Comparison of ENCODE assay signal across 12 cellular contexts in the genomic region with DNA sequence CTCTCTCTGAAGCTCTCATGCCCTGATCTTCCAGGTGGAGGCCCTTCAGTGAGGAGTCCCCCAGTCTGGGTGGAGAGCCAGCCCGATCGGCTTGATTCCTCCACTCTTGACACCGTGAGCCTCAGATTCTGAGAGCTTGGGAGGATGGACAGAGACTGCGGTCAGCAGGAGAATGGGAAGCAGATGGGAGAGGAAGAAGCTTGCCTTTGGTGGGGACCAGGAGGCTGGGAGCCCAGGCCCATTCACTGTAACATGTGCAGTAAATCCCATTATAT.
"Had no signal": no experiment of that assay in that cellular context is flagged by ENCODE, and none has a peak within 500 bp of the region (broad histone marks: within the 10 kb centered on the region; RNA-seq: fewer than 3 reads in every experiment).

No MANE protein-coding gene starts in this region.

- H3K9me3 Mint-ChIP-seq: stimulated activated naive CD8-positive, alpha-beta T cell treated with anti-CD3 and anti-CD28 coated beads, Interleukin-15, Interleukin-2, amounts not matched to agents 100 ng/mL and 50 ng/mL, for 24 hours had no signal

- H3K4me3 Mint-ChIP-seq: stimulated activated naive CD8-positive, alpha-beta T cell treated with anti-CD3 and anti-CD28 coated beads, Interleukin-15, Interleukin-2, amounts not matched to agents 100 ng/mL and 50 ng/mL, for 24 hours had no signal

- H3K27me3 ChIP-seq: cardiac muscle cell, testis had no signal

- H3K4me3 ChIP-seq: cardiac muscle cell, heart left ventricle, psoas muscle, testis, upper lobe of right lung had no signal

- ATAC-seq: foreskin keratinocyte, heart left ventricle, psoas muscle, upper lobe of right lung had no signal

- H3K4me1 ChIP-seq: foreskin keratinocyte, psoas muscle, testis, upper lobe of right lung had no signal

- FAIRE-seq: endothelial cell of umbilical vein, keratinocyte had no signal

- H3K27ac Mint-ChIP-seq: stimulated activated naive CD8-positive, alpha-beta T cell treated with anti-CD3 and anti-CD28 coated beads, Interleukin-15, Interleukin-2, amounts not matched to agents 100 ng/mL and 50 ng/mL, for 24 hours had no signal

- H3K27ac ChIP-seq: cardiac muscle cell, foreskin keratinocyte, heart left ventricle, psoas muscle, testis, upper lobe of right lung had no signal

- H3K36me3 ChIP-seq: cardiac muscle cell, heart left ventricle, upper lobe of right lung had no signal

- DNase-seq: activated naive CD4-positive, alpha-beta T cell; foreskin keratinocyte; heart left ventricle; stimulated activated CD4-positive, alpha-beta T cell treated with anti-CD3 and anti-CD28 coated beads, Interleukin-2, amount 100 ng/mL, for 48 hours; T-helper 2 cell; upper lobe of right lung had no signal

- H3K9me3 ChIP-seq: heart left ventricle, psoas muscle, testis, upper lobe of right lung had no signal
